In the genomic region with DNA sequence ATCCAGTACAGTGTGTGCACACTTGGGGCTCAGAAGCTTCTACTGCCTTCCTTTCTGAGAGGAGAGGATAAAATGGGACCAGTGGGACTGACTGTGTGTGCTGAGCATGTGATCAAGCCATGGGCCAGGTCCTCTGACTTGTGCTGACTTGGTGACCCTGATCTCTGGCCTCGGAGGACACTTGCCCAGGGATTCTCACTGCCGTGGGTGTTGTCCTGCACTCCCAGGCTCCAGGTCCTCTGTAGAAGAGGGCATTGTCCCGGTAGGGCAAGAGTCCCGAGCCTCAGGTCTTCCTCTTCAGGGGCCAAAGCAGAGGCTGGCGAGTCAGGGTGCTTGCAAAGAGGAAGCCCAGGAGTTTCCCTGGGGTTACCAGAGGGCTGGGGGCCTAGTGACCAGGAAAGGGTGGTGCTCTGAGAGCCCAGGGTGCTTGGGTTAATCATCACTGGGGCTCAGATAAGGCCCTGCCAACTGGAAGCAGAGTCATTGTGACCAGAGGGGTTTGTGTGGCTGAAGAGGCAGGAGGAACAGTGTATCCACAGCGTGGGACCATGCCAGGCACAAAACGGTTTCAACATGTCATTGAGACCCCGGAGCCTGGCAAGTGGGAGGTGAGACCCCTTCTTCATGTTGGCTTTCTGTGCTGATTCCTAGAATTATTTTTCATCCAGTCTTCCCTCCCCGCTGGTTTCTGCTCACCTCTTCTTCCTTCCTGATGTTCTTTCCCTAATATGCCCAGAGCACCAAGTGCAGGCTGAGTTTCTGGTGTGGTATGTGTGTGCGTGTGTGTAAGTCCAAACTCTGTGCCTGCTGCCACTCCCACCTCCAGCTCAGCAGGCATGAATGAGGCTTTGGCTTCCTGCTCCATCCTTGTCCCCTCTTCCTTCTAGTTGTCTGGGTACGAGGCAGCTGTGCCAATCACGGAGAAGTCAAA, we compare ENCODE assay signal across 10 cellular contexts. TPM values are rescaled to one million over a fixed set of nuclear protein-coding genes. Genes with fewer than 3 reads are reported as not detected.
A peak's percentile ranks its signal among the peaks of the same experiment; 100 is the strongest.
DNase-seq lines count a peak whose midpoint lies in the region; ATAC-seq, FAIRE-seq and TF ChIP-seq lines count a peak whose summit lies in the region.
"Had no signal": no experiment of that assay in that cellular context is flagged by ENCODE, and none has a peak within 500 bp of the region (broad histone marks: within the 10 kb centered on the region; RNA-seq: fewer than 3 reads in every experiment).

A gene with protein sequence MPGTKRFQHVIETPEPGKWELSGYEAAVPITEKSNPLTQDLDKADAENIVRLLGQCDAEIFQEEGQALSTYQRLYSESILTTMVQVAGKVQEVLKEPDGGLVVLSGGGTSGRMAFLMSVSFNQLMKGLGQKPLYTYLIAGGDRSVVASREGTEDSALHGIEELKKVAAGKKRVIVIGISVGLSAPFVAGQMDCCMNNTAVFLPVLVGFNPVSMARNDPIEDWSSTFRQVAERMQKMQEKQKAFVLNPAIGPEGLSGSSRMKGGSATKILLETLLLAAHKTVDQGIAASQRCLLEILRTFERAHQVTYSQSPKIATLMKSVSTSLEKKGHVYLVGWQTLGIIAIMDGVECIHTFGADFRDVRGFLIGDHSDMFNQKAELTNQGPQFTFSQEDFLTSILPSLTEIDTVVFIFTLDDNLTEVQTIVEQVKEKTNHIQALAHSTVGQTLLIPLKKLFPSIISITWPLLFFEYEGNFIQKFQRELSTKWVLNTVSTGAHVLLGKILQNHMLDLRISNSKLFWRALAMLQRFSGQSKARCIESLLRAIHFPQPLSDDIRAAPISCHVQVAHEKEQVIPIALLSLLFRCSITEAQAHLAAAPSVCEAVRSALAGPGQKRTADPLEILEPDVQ (plus strand): TSS at position 483 of the 931 bp plus-strand sequence. CDS start 66 bp downstream, at position 549.

- intact Hi-C loops in K562 (cut with micrococcal nuclease) (no loop called here), lower lobe of right lung (cut with DNase I) (no loop called here)

- H3K27me3 ChIP-seq in K562 (ENCODE audit: control insufficient read depth in 2 of 2, insufficient read depth in 2 of 2, low read length in 2 of 2) (no peaks in the 10 kb centered on the region; a peak in 1 of 5 replicates), lower lobe of right lung (ENCODE audit: low read depth) (peaks cover 29% of the 10 kb centered on the region)

- H3K4me3 ChIP-seq in AG09309 (ENCODE audit: control insufficient read depth, low read depth, low read length) (no peak within 1 kb of the TSS), K562 (no peak within 1 kb of the TSS), lower lobe of right lung (no peak within 1 kb of the TSS)

- no peak for TF ChIP-seq EP300 in K562 (IDR thresholded peaks at IDR 0.05; ENCODE audit: low read length)

- peak within 1 kb of the TSS in 1 of 2 experiments; percentile 2; a peak in 2 of 4 replicates for H3K9ac ChIP-seq in K562 (ENCODE audit: insufficient read depth in 1 of 2, low read depth in 2 of 2, low read length in 2 of 2)

- in situ Hi-C loops in K562 (cut with MboI): no loop called here

- 31% methylated on average over 12 of the region's 12 CpGs for WGBS in K562 (ENCODE audit: insufficient coverage, low coverage, missing lambda C conversion rate)

- no peaks in the 10 kb centered on the region for H4K20me1 ChIP-seq in K562 (replicated peaks; ENCODE audit: control insufficient read depth, insufficient read depth, low read length)

- CTCF ChIA-PET in K562 (lab: Yijun Ruan, JAX; ENCODE audit: low intra/inter-chr PET ratio): no interaction called here

- H3K27ac ChIP-seq in K562 (ENCODE audit: extremely low read depth, low read depth, low read length) (no peak within 1 kb of the TSS; the same call in 2 of the 3 replicates), lower lobe of right lung (no peak within 1 kb of the TSS)
- H3K27ac ChIP-seq: cardiac muscle cell had no signal

- DNase-seq in AG09309 (ENCODE audit: low read depth) (peak; percentile 21), HT-29 (ENCODE audit: low spot score) (peak; percentile 52), K562 (ENCODE audit: extremely low read depth in 1 of 4, low spot score in 3 of 4) (peak; percentile 24 to 42 (median 34)), lower lobe of right lung (no peak), NCI-H1436 treated with DMSO at 0.1 percent for 48 hours (lab: John Stamatoyannopoulos, UW) (no peak), NCI-H187 (lab: John Stamatoyannopoulos, UW) (no peak), COLO668 (lab: John Stamatoyannopoulos, UW; ENCODE audit: unreplicated experiment) (no peak)
- DNase-seq: occipital lobe had no signal

- H3K79me2 ChIP-seq in K562 (ENCODE audit: control insufficient read depth, insufficient read depth, low read length): no peaks in the 10 kb centered on the region

- peak; percentile 22 for ATAC-seq in K562
- ATAC-seq in lower lobe of right lung: peak; percentile 31 to 46
- no peak for ATAC-seq in GM18505 (IDR thresholded peaks at IDR 0.05; ENCODE audit: unreplicated experiment)

- H3K9me3 ChIP-seq in K562 (replicated peaks; ENCODE audit: control insufficient read depth, insufficient read depth, low read depth, low read length) (no peaks in the 10 kb centered on the region), lower lobe of right lung (no peaks in the 10 kb centered on the region)

- TF ChIP-seq RAD21 in K562 (CRISPR knock-in tag; conservative IDR thresholded peaks at IDR 0.05 in 1 of 2, IDR thresholded peaks at IDR 0.05 in 1 of 2): no peak

- H3K9me1 ChIP-seq in K562 (ENCODE audit: control insufficient read depth, insufficient read depth, low read length): no peaks in the 10 kb centered on the region

- H3K4me2 ChIP-seq in K562 (ENCODE audit: insufficient read depth, low read length): peak within 1 kb of the TSS; percentile 15; the same call in 1 of the 2 replicates

- POLR2A ChIA-PET in K562 (lab: Yijun Ruan, JAX): interaction anchor here (1.1 kb wide), 1 partner anchor 9 kb away, joined by 3 read pairs; no protein-coding TSS in a partner anchor

- peak within 1 kb of the TSS; percentile 77 for H2AFZ ChIP-seq in K562 (ENCODE audit: low read depth, low read length)

- no peak for TF ChIP-seq POLR2A in K562 (conservative IDR thresholded peaks at IDR 0.05)
- no peak for TF ChIP-seq POLR2A in GM18505 (IDR thresholded peaks at IDR 0.05; ENCODE audit: borderline replicate concordance, extremely low read depth, insufficient read depth, insufficient read length)

- no peaks in the 10 kb centered on the region for H3K36me3 ChIP-seq in K562 (ENCODE audit: control insufficient read depth, insufficient read depth, low read length)
- no peaks in the 10 kb centered on the region for H3K36me3 ChIP-seq in lower lobe of right lung
- H3K36me3 ChIP-seq: cardiac muscle cell had no signal

- FAIRE-seq in K562 (lab: Jason Lieb, UNC): peak; percentile 37

- no peak for TF ChIP-seq CTCF in AG09309 (IDR thresholded peaks at IDR 0.05; ENCODE audit: control insufficient read depth, insufficient read depth, low read depth, low read length, missing control alignments)
- TF ChIP-seq CTCF in K562 (IDR thresholded peaks at IDR 0.05 in 2 of 3, conservative IDR thresholded peaks at IDR 0.05 in 1 of 3; ENCODE audit: insufficient read depth in 2 of 3, low read depth in 1 of 3, low read length in 3 of 3): no peak
- no peak for TF ChIP-seq CTCF in lower lobe of right lung (IDR thresholded peaks at IDR 0.05)

- peaks cover 14 to 22% of the 10 kb centered on the region in 2 experiments; a peak in 4 of 5 replicates for H3K4me1 ChIP-seq in K562 (replicated peaks in 1 of 2; ENCODE audit: control insufficient read depth in 2 of 2, insufficient read depth in 2 of 2, low read length in 2 of 2)
- H3K4me1 ChIP-seq in lower lobe of right lung: peaks cover 20% of the 10 kb centered on the region

- BruUV-seq in K562 (replicated peaks; lab: Mats Ljungman, UMichigan): no TSS peak

TF ChIP-seq in K562, 482 proteins besides CTCF, POLR2A, EP300 and RAD21 (continues in another document):
- TF ChIP-seq, protein P1, sequence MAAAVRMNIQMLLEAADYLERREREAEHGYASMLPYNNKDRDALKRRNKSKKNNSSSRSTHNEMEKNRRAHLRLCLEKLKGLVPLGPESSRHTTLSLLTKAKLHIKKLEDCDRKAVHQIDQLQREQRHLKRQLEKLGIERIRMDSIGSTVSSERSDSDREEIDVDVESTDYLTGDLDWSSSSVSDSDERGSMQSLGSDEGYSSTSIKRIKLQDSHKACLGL (CRISPR knock-in tag; IDR thresholded peaks at IDR 0.05; ENCODE audit: borderline replicate concordance, poor library complexity, severe bottlenecking): no peak
- TF ChIP-seq ZNF324 (CRISPR knock-in tag; IDR thresholded peaks at IDR 0.05) (no peak), ZNF436 (CRISPR knock-in tag; IDR thresholded peaks at IDR 0.05) (no peak), KLF1 (tag; IDR thresholded peaks at IDR 0.05) (no peak)
- TF ChIP-seq, protein P2, sequence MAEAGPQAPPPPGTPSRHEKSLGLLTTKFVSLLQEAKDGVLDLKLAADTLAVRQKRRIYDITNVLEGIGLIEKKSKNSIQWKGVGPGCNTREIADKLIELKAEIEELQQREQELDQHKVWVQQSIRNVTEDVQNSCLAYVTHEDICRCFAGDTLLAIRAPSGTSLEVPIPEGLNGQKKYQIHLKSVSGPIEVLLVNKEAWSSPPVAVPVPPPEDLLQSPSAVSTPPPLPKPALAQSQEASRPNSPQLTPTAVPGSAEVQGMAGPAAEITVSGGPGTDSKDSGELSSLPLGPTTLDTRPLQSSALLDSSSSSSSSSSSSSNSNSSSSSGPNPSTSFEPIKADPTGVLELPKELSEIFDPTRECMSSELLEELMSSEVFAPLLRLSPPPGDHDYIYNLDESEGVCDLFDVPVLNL (CRISPR knock-in tag; IDR thresholded peaks at IDR 0.05; ENCODE audit: low read depth): no peak

RNA-seq across cellular contexts. Expression of the gene that starts here (rescaled TPM):
- total RNA-seq in HT-29 (2014; rRNA removed; shearing (Covaris generic)): 0.76 and 1.4 TPM in 2 replicates
- 0.79 and 1.9 TPM in 2 replicates for total RNA-seq in K562 (2011; cell fraction: chromatin; rRNA removed; ENCODE audit: low replicate concordance)
- total RNA-seq in K562 (2011; cell fraction: nucleolus; rRNA removed): 1.1 and 1.3 TPM in 2 replicates
- 0.66 and 1.1 TPM in 2 replicates for total RNA-seq in K562 (2011; cell fraction: nucleoplasm; rRNA removed)
- total RNA-seq in K562 (2014; rRNA removed) (0.08 TPM in 1 of 2 replicates, not detected in the other), K562 (2014; rRNA removed; fragmentation: Illumina TruSeq; extraction: Trizol) (0.51 and 0.69 TPM in 2 replicates), K562 (2015; rRNA removed; fragmentation: Illumina TruSeq; extraction: Trizol) (0.36 and 0.53 TPM in 2 replicates), K562 (2021) (0.25 and 0.55 TPM in 2 replicates), lower lobe of right lung (0.44 TPM)
- polyA plus RNA-seq in K562 (2011; rRNA removed) (0.31 and 0.79 TPM in 2 replicates), K562 (2014; fragmentation: Illumina TruSeq; extraction: Trizol) (0.45 and 0.68 TPM in 2 replicates), K562 (2014; fragmentation: Nextera tagmentation; extraction: Ambion mirVana) (under 1 TPM; 0.28 to 0.32 TPM), K562 (2014; rRNA removed) (0.57 and 1.4 TPM in 2 replicates)
- 0.03 and 0.13 TPM in 2 replicates for polyA plus RNA-seq in K562 (2011; cell fraction: cytosol; rRNA removed)
- polyA plus RNA-seq in K562 (2011; cell fraction: nucleus; rRNA removed): 1.3 and 4.5 TPM in 2 replicates
- 0.56 and 0.79 TPM in 2 replicates for polyA plus RNA-seq in K562 (2012)
- polyA minus RNA-seq in K562 (2011; rRNA and poly(A)+ RNA removed): 1.5 TPM in 1 of 2 replicates, not detected in the other
- not detected in 2 replicates for polyA minus RNA-seq in K562 (2011; cell fraction: cytosol; rRNA and poly(A)+ RNA removed)
- polyA minus RNA-seq in K562 (2011; cell fraction: nucleus; rRNA and poly(A)+ RNA removed): 0.44 and 1.3 TPM in 2 replicates
- total RNA-seq: cardiac muscle cell had no signal
- polyA plus RNA-seq: cardiac muscle cell had no signal

Comparison
In these comparisons a context has a peak if more than half of its experiments do, and no peak if none do; other contexts are left out.
1. Peak in ATAC-seq in lower lobe of right lung; RNA of the gene not detected or under 1 TPM.
2. DNase-seq: peak in AG09309 (single experiment), HT-29 (single experiment) and K562 (4 of 4); none in lower lobe of right lung (single experiment), NCI-H1436 treated with DMSO at 0.1 percent for 48 hours (single experiment), NCI-H187 (0 of 2) and COLO668 (single experiment).